In the genomic region with DNA sequence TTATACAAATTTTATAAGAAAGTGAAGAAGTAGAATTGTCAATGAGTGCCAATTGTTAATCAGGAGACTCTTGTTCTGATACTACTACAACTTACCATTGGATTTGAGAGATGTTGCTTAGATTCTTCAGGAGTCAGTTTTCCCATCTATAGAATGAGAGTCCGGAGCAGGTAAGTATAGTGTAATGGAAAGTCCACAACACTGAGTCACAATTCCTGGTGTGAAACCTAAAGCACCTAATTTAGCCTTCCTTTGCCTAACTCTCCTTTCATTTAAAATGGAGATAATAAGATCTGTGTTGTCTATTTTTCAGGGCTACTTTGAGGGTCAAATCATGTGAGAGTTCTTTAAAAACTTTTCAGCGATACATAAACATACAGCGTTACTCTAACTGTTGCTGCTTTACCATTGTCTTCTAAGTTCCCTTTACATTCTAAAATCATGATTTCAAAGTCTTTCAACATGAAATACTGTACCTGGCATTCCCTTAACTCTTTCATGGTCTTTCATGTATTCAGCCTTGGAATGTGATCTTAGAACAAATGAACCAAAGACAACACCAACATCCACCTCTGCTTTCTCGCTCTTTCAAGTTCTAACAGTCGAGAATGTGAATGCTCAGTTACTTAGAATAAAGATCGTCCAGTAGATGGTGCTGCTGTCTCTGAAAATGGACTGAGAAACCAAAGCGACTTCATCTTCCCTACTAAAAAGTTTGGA, we compare ENCODE assay signal across 8 cellular contexts.
DNase-seq lines count a peak whose midpoint lies in the region; ATAC-seq lines count a peak whose summit lies in the region.

No MANE protein-coding gene starts in this region.

- no peaks in the 10 kb centered on the region for H3K4me1 Mint-ChIP-seq in T-helper 2 cell treated with Interferon-gamma antibody and Interleukin-4, amounts not matched to agents 5 μg/mL and 100 μg/mL, for 36 hours (ENCODE audit: low read depth)

- no peaks in the 10 kb centered on the region for H3K36me3 Mint-ChIP-seq in T-helper 2 cell treated with Interferon-gamma antibody and Interleukin-4, amounts not matched to agents 5 μg/mL and 100 μg/mL, for 36 hours (ENCODE audit: low read depth)

- peaks cover 6% of the 10 kb centered on the region for H3K27me3 Mint-ChIP-seq in T-helper 2 cell treated with Interferon-gamma antibody and Interleukin-4, amounts not matched to agents 5 μg/mL and 100 μg/mL, for 36 hours (ENCODE audit: low read depth)

- no peak overlapping the region for H3K4me3 Mint-ChIP-seq in T-helper 2 cell treated with Interferon-gamma antibody and Interleukin-4, amounts not matched to agents 5 μg/mL and 100 μg/mL, for 36 hours

- H3K9me3 Mint-ChIP-seq in T-helper 2 cell treated with Interferon-gamma antibody and Interleukin-4, amounts not matched to agents 5 μg/mL and 100 μg/mL, for 36 hours: no peaks in the 10 kb centered on the region

- peak; percentile 19 for DNase-seq in COLO668 (lab: John Stamatoyannopoulos, UW; ENCODE audit: unreplicated experiment)
- peak; percentile 82 for DNase-seq in NCI-H1092 treated with DMSO at 0.1 percent for 48 hours (lab: John Stamatoyannopoulos, UW)
- peak; percentile 69 for DNase-seq in SKM-1 (lab: John Stamatoyannopoulos, UW; ENCODE audit: unreplicated experiment)
- DNase-seq in germinal center (ENCODE audit: low spot score): peak; percentile 27
- DNase-seq in superior temporal gyrus (ENCODE audit: extremely low spot score): peak; percentile 82
- DNase-seq in stimulated activated CD4-positive, alpha-beta T cell treated with anti-CD3 and anti-CD28 coated beads, Interleukin-1b, Interleukin-23, amount 100 ng/mL, for 48 hours: no peak
- no peak for DNase-seq in T-helper 2 cell treated with Interferon-gamma antibody and Interleukin-4, amounts not matched to agents 5 μg/mL and 100 μg/mL, for 36 hours (ENCODE audit: low spot score)

- ATAC-seq in GM19395 (IDR thresholded peaks at IDR 0.05; ENCODE audit: unreplicated experiment): peak; percentile 74

- H3K27ac Mint-ChIP-seq in T-helper 2 cell treated with Interferon-gamma antibody and Interleukin-4, amounts not matched to agents 5 μg/mL and 100 μg/mL, for 36 hours: no peak overlapping the region

Comparison
In these comparisons a context has a peak if more than half of its experiments do, and no peak if none do; other contexts are left out.
1. DNase-seq: peak in COLO668 (single experiment), NCI-H1092 treated with DMSO at 0.1 percent for 48 hours (single experiment), SKM-1 (single experiment), germinal center (single experiment) and superior temporal gyrus (single experiment); none in stimulated activated CD4-positive, alpha-beta T cell treated with anti-CD3 and anti-CD28 coated beads, Interleukin-1b, Interleukin-23, amount 100 ng/mL, for 48 hours (single experiment) and T-helper 2 cell treated with Interferon-gamma antibody and Interleukin-4, amounts not matched to agents 5 μg/mL and 100 μg/mL, for 36 hours (single experiment).